ENCODE assay signal across 1 cellular context in the genomic region with DNA sequence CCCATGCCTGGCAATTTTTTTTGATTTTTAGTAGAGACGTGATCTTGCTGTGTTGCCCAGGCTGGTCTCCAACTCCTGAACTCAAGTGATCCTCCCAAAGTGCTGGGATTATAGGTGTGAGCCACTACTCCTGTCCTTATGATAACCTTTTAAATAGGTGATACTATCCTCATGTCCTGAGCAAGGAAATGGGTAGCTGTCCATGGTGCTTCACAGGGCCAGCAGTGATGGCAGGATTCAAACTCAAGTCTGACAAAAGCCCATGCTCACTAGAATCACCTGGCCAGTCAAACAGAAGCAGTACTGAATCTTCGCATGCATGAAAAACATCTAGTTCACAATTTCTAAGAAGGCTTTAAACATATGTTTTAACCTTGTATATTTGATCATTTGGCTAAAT.
TF ChIP-seq lines count a peak whose summit lies in the region.

No MANE protein-coding gene starts in this region.

TF ChIP-seq in GM23338, 12 proteins besides CTCF, POLR2A, EP300 and RAD21 (continued from another document):
- TF ChIP-seq, protein P1, sequence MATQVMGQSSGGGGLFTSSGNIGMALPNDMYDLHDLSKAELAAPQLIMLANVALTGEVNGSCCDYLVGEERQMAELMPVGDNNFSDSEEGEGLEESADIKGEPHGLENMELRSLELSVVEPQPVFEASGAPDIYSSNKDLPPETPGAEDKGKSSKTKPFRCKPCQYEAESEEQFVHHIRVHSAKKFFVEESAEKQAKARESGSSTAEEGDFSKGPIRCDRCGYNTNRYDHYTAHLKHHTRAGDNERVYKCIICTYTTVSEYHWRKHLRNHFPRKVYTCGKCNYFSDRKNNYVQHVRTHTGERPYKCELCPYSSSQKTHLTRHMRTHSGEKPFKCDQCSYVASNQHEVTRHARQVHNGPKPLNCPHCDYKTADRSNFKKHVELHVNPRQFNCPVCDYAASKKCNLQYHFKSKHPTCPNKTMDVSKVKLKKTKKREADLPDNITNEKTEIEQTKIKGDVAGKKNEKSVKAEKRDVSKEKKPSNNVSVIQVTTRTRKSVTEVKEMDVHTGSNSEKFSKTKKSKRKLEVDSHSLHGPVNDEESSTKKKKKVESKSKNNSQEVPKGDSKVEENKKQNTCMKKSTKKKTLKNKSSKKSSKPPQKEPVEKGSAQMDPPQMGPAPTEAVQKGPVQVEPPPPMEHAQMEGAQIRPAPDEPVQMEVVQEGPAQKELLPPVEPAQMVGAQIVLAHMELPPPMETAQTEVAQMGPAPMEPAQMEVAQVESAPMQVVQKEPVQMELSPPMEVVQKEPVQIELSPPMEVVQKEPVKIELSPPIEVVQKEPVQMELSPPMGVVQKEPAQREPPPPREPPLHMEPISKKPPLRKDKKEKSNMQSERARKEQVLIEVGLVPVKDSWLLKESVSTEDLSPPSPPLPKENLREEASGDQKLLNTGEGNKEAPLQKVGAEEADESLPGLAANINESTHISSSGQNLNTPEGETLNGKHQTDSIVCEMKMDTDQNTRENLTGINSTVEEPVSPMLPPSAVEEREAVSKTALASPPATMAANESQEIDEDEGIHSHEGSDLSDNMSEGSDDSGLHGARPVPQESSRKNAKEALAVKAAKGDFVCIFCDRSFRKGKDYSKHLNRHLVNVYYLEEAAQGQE (IDR thresholded peaks at IDR 0.05; ENCODE audit: unreplicated experiment), result peak; percentile 84
